In the genomic region with DNA sequence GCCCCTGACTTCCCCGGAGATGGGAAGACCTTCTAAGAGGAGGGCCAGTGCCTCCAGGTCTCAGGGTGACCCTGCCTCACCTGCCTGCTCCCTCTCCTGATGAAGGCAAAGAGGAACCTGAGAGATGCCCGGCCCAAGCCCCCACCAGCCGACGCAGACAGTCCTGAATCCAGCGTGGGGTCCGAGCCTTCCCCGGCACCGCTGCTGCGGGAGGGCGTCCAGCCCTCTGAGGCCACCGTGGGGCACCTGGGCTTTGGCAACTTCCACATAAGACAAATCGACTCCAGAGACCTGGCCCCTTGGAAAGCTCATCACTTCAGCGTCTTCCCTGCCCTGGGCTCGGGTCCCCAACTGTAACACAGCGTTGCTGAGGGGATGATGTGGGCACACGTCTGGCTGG, we compare ENCODE assay signal across 19 cellular contexts.
DNase-seq lines count a peak whose midpoint lies in the region; ATAC-seq and TF ChIP-seq lines count a peak whose summit lies in the region.
"Had no signal": no experiment of that assay in that cellular context is flagged by ENCODE, and none has a peak within 500 bp of the region (broad histone marks: within the 10 kb centered on the region; RNA-seq: fewer than 3 reads in every experiment).

No MANE protein-coding gene starts in this region.

- H3K36me3 ChIP-seq in HEK293 (ENCODE audit: control insufficient read depth in 2 of 2, insufficient read depth in 1 of 2, low read length in 2 of 2) = no peaks in the 10 kb centered on the region
- no peaks in the 10 kb centered on the region for H3K36me3 ChIP-seq in colonic mucosa
- H3K36me3 ChIP-seq in mesendoderm (ENCODE audit: control insufficient read depth, insufficient read depth, low read length) = no peaks in the 10 kb centered on the region
- H3K36me3 ChIP-seq in thyroid gland = no peaks in the 10 kb centered on the region
- H3K36me3 ChIP-seq in naive thymus-derived CD4-positive, alpha-beta T cell (ENCODE audit: control insufficient read depth in 2 of 3, insufficient read depth in 3 of 3, low read length in 3 of 3) = no peaks in the 10 kb centered on the region
- H3K36me3 ChIP-seq: BE2C, HAP-1, SJCRH30 had no signal

- peak overlapping the region; percentile 20; the same call in 1 of the 2 replicates for H3K27ac ChIP-seq in HEK293 (ENCODE audit: extremely low read depth, low read depth, low read length)
- H3K27ac ChIP-seq in colonic mucosa = peak overlapping the region; percentile 66
- H3K27ac ChIP-seq in mesendoderm (ENCODE audit: low read depth, low read length) = no peak overlapping the region
- H3K27ac ChIP-seq in thyroid gland = peak overlapping the region; percentile 77 to 85 (median 84)
- H3K27ac ChIP-seq in naive thymus-derived CD4-positive, alpha-beta T cell (ENCODE audit: low read depth, low read length) = no peak overlapping the region
- H3K27ac ChIP-seq: SJCRH30 had no signal

- no peak overlapping the region for H3K4me2 ChIP-seq in mesendoderm (ENCODE audit: low read length)

- H4K5ac ChIP-seq in mesendoderm (ENCODE audit: low read length) = no peak overlapping the region

- H3K4me1 ChIP-seq in HEK293 (ENCODE audit: control insufficient read depth, insufficient read depth, low read length) = peaks cover 14% of the 10 kb centered on the region
- peaks cover 29% of the 10 kb centered on the region for H3K4me1 ChIP-seq in colonic mucosa
- H3K4me1 ChIP-seq in mesendoderm (ENCODE audit: control insufficient read depth, low read depth, low read length) = peaks cover 3% of the 10 kb centered on the region
- peaks cover 75 to 79% of the 10 kb centered on the region in 2 donors for H3K4me1 ChIP-seq in thyroid gland
- H3K4me1 ChIP-seq in naive thymus-derived CD4-positive, alpha-beta T cell (ENCODE audit: control insufficient read depth in 2 of 2, insufficient read depth in 2 of 2, low read length in 2 of 2) = no peaks in the 10 kb centered on the region
- H3K4me1 ChIP-seq: HAP-1 had no signal

- POLR2A ChIA-PET in HEK293 (lab: Yijun Ruan, JAX) = no interaction called here
- POLR2A ChIA-PET in naive thymus-derived CD4-positive, alpha-beta T cell (lab: Charles Lee) = no interaction called here

- no peaks in the 10 kb centered on the region for H3K36me3 Mint-ChIP-seq in naive thymus-derived CD4-positive, alpha-beta T cell
- H3K36me3 Mint-ChIP-seq: CD4-positive, alpha-beta memory T cell had no signal

- H3K56ac ChIP-seq in mesendoderm (ENCODE audit: low read length) = peak overlapping the region; percentile 17

- ATAC-seq in naive thymus-derived CD4-positive, alpha-beta T cell = no peak
- no peak for ATAC-seq in HG03571 (IDR thresholded peaks at IDR 0.05; ENCODE audit: unreplicated experiment)
- no peak for ATAC-seq in GM21717 (IDR thresholded peaks at IDR 0.05; ENCODE audit: unreplicated experiment)

- CTCF ChIA-PET in HEK293 (lab: Yijun Ruan, JAX) = no interaction called here
- CTCF ChIA-PET in naive thymus-derived CD4-positive, alpha-beta T cell (lab: Charles Lee) = no interaction called here

- peaks cover 0 to 11% (median 0%) of the 10 kb centered on the region in 7 donors for H3K4me1 Mint-ChIP-seq in naive thymus-derived CD4-positive, alpha-beta T cell

- no peaks in the 10 kb centered on the region for H3K79me2 ChIP-seq in mesendoderm (ENCODE audit: control insufficient read depth, insufficient read depth, low read length)

- H3K9ac ChIP-seq in colonic mucosa (ENCODE audit: low read depth in 2 of 2, low read length in 2 of 2) = no peak overlapping the region
- no peak overlapping the region for H3K9ac ChIP-seq in mesendoderm (ENCODE audit: low read length)

- H3K4ac ChIP-seq in mesendoderm (ENCODE audit: low read depth, low read length) = no peak overlapping the region

- no peak overlapping the region for H3K18ac ChIP-seq in mesendoderm (ENCODE audit: low read length)

- no peaks in the 10 kb centered on the region for H3K9me3 Mint-ChIP-seq in naive thymus-derived CD4-positive, alpha-beta T cell
- H3K9me3 Mint-ChIP-seq: CD4-positive, alpha-beta memory T cell had no signal

- H3K23ac ChIP-seq in mesendoderm (ENCODE audit: low read length) = no peak overlapping the region

- H2BK120ac ChIP-seq in mesendoderm (ENCODE audit: low read depth, low read length) = no peak overlapping the region

- H3K9me3 ChIP-seq in HEK293 (ENCODE audit: control insufficient read depth, insufficient read depth, low read depth, low read length) (no peaks in the 10 kb centered on the region), colonic mucosa (no peaks in the 10 kb centered on the region), thyroid gland (no peaks in the 10 kb centered on the region)
- H3K9me3 ChIP-seq in naive thymus-derived CD4-positive, alpha-beta T cell (ENCODE audit: control insufficient read depth in 2 of 3, low read length in 3 of 3) = no peaks in the 10 kb centered on the region
- H3K9me3 ChIP-seq: BE2C, HAP-1, SJCRH30 had no signal

- H2BK5ac ChIP-seq in mesendoderm (ENCODE audit: low read length) = no peak overlapping the region

- no peak overlapping the region for H2BK15ac ChIP-seq in mesendoderm (replicated peaks; ENCODE audit: low read depth)

- TF ChIP-seq POLR2A in thyroid gland (IDR thresholded peaks at IDR 0.05) = no peak

- H3K79me1 ChIP-seq in mesendoderm (ENCODE audit: low read length) = no peaks in the 10 kb centered on the region

- no CpG with 5 or more reads among the region's 16 CpGs for WGBS in mesendoderm (ENCODE audit: extremely low coverage, insufficient coverage, low lambda C conversion rate)
- WGBS in thyroid gland, 2 donors = 86 to 95% methylated on average over 10 to 13 of the region's 16 CpGs

- no peak overlapping the region for H3K27ac Mint-ChIP-seq in naive thymus-derived CD4-positive, alpha-beta T cell

- no peak for TF ChIP-seq CTCF in HEK293 (tag by site-specific recombination; IDR thresholded peaks at IDR 0.05)
- TF ChIP-seq CTCF in colonic mucosa (IDR thresholded peaks at IDR 0.05) = no peak
- TF ChIP-seq CTCF in thyroid gland (IDR thresholded peaks at IDR 0.05) = no peak

- no peak overlapping the region for H3K4me3 ChIP-seq in HEK293 (ENCODE audit: low read depth, low read length)
- H3K4me3 ChIP-seq in colonic mucosa = no peak overlapping the region
- no peak overlapping the region for H3K4me3 ChIP-seq in mesendoderm (ENCODE audit: low read length)
- no peak overlapping the region for H3K4me3 ChIP-seq in thyroid gland (replicated peaks in 1 of 3)
- no peak overlapping the region for H3K4me3 ChIP-seq in naive thymus-derived CD4-positive, alpha-beta T cell (ENCODE audit: low read length)
- H3K4me3 ChIP-seq: HAP-1, SJCRH30 had no signal

- DNase-seq in colonic mucosa (no peak), mesendoderm (no peak), thyroid gland (no peak)
- DNase-seq in naive thymus-derived CD4-positive, alpha-beta T cell = no peak
- DNase-seq: BE2C; Calu3; CD4-positive, alpha-beta memory T cell; DMS53; NCI-H1417 treated with DMSO at 0.1 percent for 48 hours; NCI-H2029; NCI-H2171; NCI-H446; OCI-M1; RPMI8226 had no signal

- no peak overlapping the region for H4K8ac ChIP-seq in mesendoderm (ENCODE audit: low read depth, low read length)

- H3K4me3 Mint-ChIP-seq in naive thymus-derived CD4-positive, alpha-beta T cell = no peak overlapping the region
- H3K4me3 Mint-ChIP-seq: CD4-positive, alpha-beta memory T cell had no signal

- H3K27me3 Mint-ChIP-seq in naive thymus-derived CD4-positive, alpha-beta T cell = no peaks in the 10 kb centered on the region
- H3K27me3 Mint-ChIP-seq: CD4-positive, alpha-beta memory T cell had no signal

- no peak overlapping the region for H2AK5ac ChIP-seq in mesendoderm (ENCODE audit: low read length)

- intact Hi-C loops in colonic mucosa (cut with DNase I) = no loop called here
- intact Hi-C loops in thyroid gland (cut with DNase I) = no loop called here
- intact Hi-C loops in naive thymus-derived CD4-positive, alpha-beta T cell (cut with micrococcal nuclease) = no loop called here

- no peaks in the 10 kb centered on the region for H3K27me3 ChIP-seq in colonic mucosa
- no peaks in the 10 kb centered on the region for H3K27me3 ChIP-seq in mesendoderm (ENCODE audit: insufficient read depth, low read length, poor library complexity)
- no peaks in the 10 kb centered on the region for H3K27me3 ChIP-seq in thyroid gland
- H3K27me3 ChIP-seq in naive thymus-derived CD4-positive, alpha-beta T cell (ENCODE audit: control insufficient read depth in 2 of 2, insufficient read depth in 2 of 2, low read length in 2 of 2) = no peaks in the 10 kb centered on the region
- H3K27me3 ChIP-seq: BE2C had no signal

TF ChIP-seq in HEK293, 187 proteins besides CTCF, POLR2A, EP300 and RAD21:
- no peak for TF ChIP-seq ZNF214 (tag by site-specific recombination; IDR thresholded peaks at IDR 0.05; ENCODE audit: borderline replicate concordance)
- no peak for TF ChIP-seq ZNF350 (tag by site-specific recombination; IDR thresholded peaks at IDR 0.05)
- no peak for TF ChIP-seq ZNF530 (tag by site-specific recombination; IDR thresholded peaks at IDR 0.05; ENCODE audit: low read depth)
- no peak for TF ChIP-seq ATF2 (tag by site-specific recombination; IDR thresholded peaks at IDR 0.05; ENCODE audit: low read depth)
- no peak for TF ChIP-seq ZSCAN23 (tag by site-specific recombination; IDR thresholded peaks at IDR 0.05)
- TF ChIP-seq KLF1 (tag by site-specific recombination; IDR thresholded peaks at IDR 0.05) = no peak
- no peak for TF ChIP-seq ZNF433 (tag by site-specific recombination; IDR thresholded peaks at IDR 0.05; ENCODE audit: low read depth)

Comparison
In these comparisons a context has a peak if more than half of its experiments do, and no peak if none do; other contexts are left out.
1. H3K27ac ChIP-seq: peak in HEK293 (single experiment), colonic mucosa (single experiment) and thyroid gland (3 of 3); none in mesendoderm (single experiment) and naive thymus-derived CD4-positive, alpha-beta T cell (single experiment).